In the genomic region with DNA sequence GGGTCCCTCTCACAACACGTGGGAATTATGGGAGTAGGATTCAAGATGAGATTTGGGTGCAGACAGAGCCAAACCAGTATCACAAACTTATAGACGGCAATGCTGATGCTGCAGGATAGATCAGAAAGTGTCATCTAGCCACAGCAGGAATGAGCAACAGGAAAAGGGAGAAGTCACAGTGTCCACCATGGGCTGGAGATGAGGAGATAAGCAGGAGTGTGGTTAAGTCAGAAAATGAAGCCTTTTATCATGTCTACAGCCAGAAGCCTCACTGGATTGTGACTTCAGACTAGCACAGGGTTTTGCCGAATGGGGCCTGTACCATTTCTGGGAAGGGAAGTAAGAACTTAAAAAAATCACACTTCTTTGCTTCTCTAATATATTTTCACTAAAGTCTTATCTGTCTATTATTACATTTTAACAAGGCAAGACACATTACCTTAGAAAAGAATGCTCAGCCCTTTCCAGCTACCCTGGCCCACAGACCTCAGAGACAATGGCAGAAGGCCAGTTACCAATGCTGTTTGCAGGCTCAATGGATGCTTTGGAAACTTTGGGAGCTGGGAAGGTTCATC, we compare ENCODE assay signal across 26 cellular contexts.
"Had no signal": no experiment of that assay in that cellular context is flagged by ENCODE, and none has a peak within 500 bp of the region (broad histone marks: within the 10 kb centered on the region; RNA-seq: fewer than 3 reads in every experiment).

No MANE protein-coding gene starts in this region.

- H3K27ac Mint-ChIP-seq: activated B cell treated with CpG ODN at 0.5 μM for 24 hours; activated CD4-positive, alpha-beta T cell treated with anti-CD3 and anti-CD28 coated beads for 36 hours; activated T-helper 2 cell treated with anti-CD3 and anti-CD28 coated beads, Interferon-gamma antibody, Interleukin-2, Interleukin-4, amounts not matched to agents 10 μg/mL and 5 μg/mL and 100 μg/mL, durations not matched to agents 14 hours and 24 hours and 36 hours; dendritic cell treated with granulocyte-macrophage colony-stimulating factor and Interleukin-4, amounts not matched to agents 40 ng/mL and 50 ng/mL, for 4 days; nephron; stimulated activated effector memory CD8-positive, alpha-beta T cell treated with anti-CD3 and anti-CD28 coated beads, Interleukin-12 subunit alpha, Interleukin-12 subunit beta, amount 100 ng/mL, for 72 hours; stimulated activated naive CD8-positive, alpha-beta T cell treated with anti-CD3 and anti-CD28 coated beads, Interleukin-15, amount 100 ng/mL, for 72 hours; T-cell; T-helper 2 cell treated with Interferon-gamma antibody and Interleukin-4, amounts not matched to agents 5 μg/mL and 100 μg/mL, for 36 hours had no signal

- DNase-seq: activated B cell treated with CpG ODN at 0.5 μM for 24 hours; activated CD4-positive, alpha-beta T cell treated with anti-CD3 and anti-CD28 coated beads for 36 hours; activated CD4-positive, alpha-beta T cell treated with anti-CD3 and anti-CD28 coated beads, Interleukin-2, amount 50 U/mL, for 4 hours; activated CD8-positive, alpha-beta memory T cell treated with anti-CD3 and anti-CD28 coated beads, Interleukin-2, amount 50 U/mL, for 48 hours; activated naive CD4-positive, alpha-beta T cell; activated T-cell treated with anti-CD3 and anti-CD28 coated beads, Interleukin-2, amount 50 U/mL, for 4 hours; amygdala; brain microvascular endothelial cell; caudate nucleus; effector CD4-positive, alpha-beta T cell; erythroblast; glutamatergic neuron; left ventricle myocardium inferior; midbrain; pancreas; right cardiac atrium; stimulated activated CD4-positive, alpha-beta T cell treated with anti-CD3 and anti-CD28 coated beads, Interleukin-1b, Interleukin-23, amount 100 ng/mL, for 48 hours; stimulated activated naive CD8-positive, alpha-beta T cell treated with anti-CD3 and anti-CD28 coated beads, Interleukin-15, amount 100 ng/mL, for 72 hours; T-cell; transverse colon had no signal

- H3K4me3 ChIP-seq: hepatocyte, left ventricle myocardium inferior, pancreas, transverse colon had no signal

- H3K27me3 Mint-ChIP-seq: activated B cell treated with CpG ODN at 0.5 μM for 24 hours; activated CD4-positive, alpha-beta T cell treated with anti-CD3 and anti-CD28 coated beads for 36 hours; dendritic cell treated with granulocyte-macrophage colony-stimulating factor and Interleukin-4, amounts not matched to agents 40 ng/mL and 50 ng/mL, for 4 days had no signal

- H3K4me3 Mint-ChIP-seq: activated B cell treated with CpG ODN at 0.5 μM for 24 hours; activated CD4-positive, alpha-beta T cell treated with anti-CD3 and anti-CD28 coated beads for 36 hours; activated T-cell treated with anti-CD3 and anti-CD28 coated beads, Interleukin-2, amount 50 U/mL, for 4 hours; dendritic cell treated with granulocyte-macrophage colony-stimulating factor and Interleukin-4, amounts not matched to agents 40 ng/mL and 50 ng/mL, for 4 days; nephron; stimulated activated effector memory CD8-positive, alpha-beta T cell treated with anti-CD3 and anti-CD28 coated beads, Interleukin-12 subunit alpha, Interleukin-12 subunit beta, amount 100 ng/mL, for 72 hours; stimulated activated naive CD8-positive, alpha-beta T cell treated with anti-CD3 and anti-CD28 coated beads, Interleukin-15, amount 100 ng/mL, for 72 hours; T-cell; T-helper 2 cell treated with Interferon-gamma antibody and Interleukin-4, amounts not matched to agents 5 μg/mL and 100 μg/mL, for 36 hours had no signal

- H3K36me3 Mint-ChIP-seq: stimulated activated effector memory CD8-positive, alpha-beta T cell treated with anti-CD3 and anti-CD28 coated beads, Interleukin-12 subunit alpha, Interleukin-12 subunit beta, amount 100 ng/mL, for 72 hours; T-cell had no signal

- H3K4me1 Mint-ChIP-seq: activated B cell treated with CpG ODN at 0.5 μM for 24 hours; activated CD4-positive, alpha-beta T cell treated with anti-CD3 and anti-CD28 coated beads for 36 hours; nephron; stimulated activated effector memory CD8-positive, alpha-beta T cell treated with anti-CD3 and anti-CD28 coated beads, Interleukin-12 subunit alpha, Interleukin-12 subunit beta, amount 100 ng/mL, for 72 hours; stimulated activated naive CD8-positive, alpha-beta T cell treated with anti-CD3 and anti-CD28 coated beads, Interleukin-15, amount 100 ng/mL, for 72 hours; T-cell had no signal

- ATAC-seq: activated CD4-positive, alpha-beta T cell treated with anti-CD3 and anti-CD28 coated beads for 36 hours; activated T-cell treated with anti-CD3 and anti-CD28 coated beads, Interleukin-2, amount 50 U/mL, for 4 hours; pancreas; right cardiac atrium; stimulated activated effector memory CD8-positive, alpha-beta T cell treated with anti-CD3 and anti-CD28 coated beads, Interleukin-12 subunit alpha, Interleukin-12 subunit beta, amount 100 ng/mL, for 72 hours; stimulated activated naive CD8-positive, alpha-beta T cell treated with anti-CD3 and anti-CD28 coated beads, Interleukin-15, amount 100 ng/mL, for 72 hours; T-cell had no signal

- H3K9me3 Mint-ChIP-seq: nephron had no signal
